8 cellular contexts compared by ENCODE assay signal in genomic region chr17:82205720-82206508, GRCh38. TPM values are rescaled to one million over a fixed set of nuclear protein-coding genes. Genes with fewer than 3 reads are reported as not detected.
DNase-seq lines count a peak whose midpoint lies in the region; ATAC-seq and TF ChIP-seq lines count a peak whose summit lies in the region.

No MANE protein-coding gene starts in this region.

- TF ChIP-seq POLR2A in GM19099 (IDR thresholded peaks at IDR 0.05; ENCODE audit: extremely low read depth, insufficient read length, low read depth), result peak; percentile 89
- peak; percentile 80 to 82 for TF ChIP-seq POLR2A in Peyer's patch (IDR thresholded peaks at IDR 0.05)
- peak in 2 of 4 donors; percentile 49 to 67 for TF ChIP-seq POLR2A in esophagus squamous epithelium (IDR thresholded peaks at IDR 0.05)

- TF ChIP-seq CTCF in AG04449 (IDR thresholded peaks at IDR 0.05; ENCODE audit: insufficient read depth, low read length, missing control alignments) (peak; percentile 79), Peyer's patch (IDR thresholded peaks at IDR 0.05) (peak; percentile 88 to 96 (median 96)), esophagus squamous epithelium (IDR thresholded peaks at IDR 0.05) (peak; percentile 64 to 97 (median 94))

- CTCF ChIA-PET in AG04449 (lab: Yijun Ruan, JAX), result interaction anchor here (0.7 to 5.2 kb wide), 20 partner anchors 9 to 168 kb away, joined by 3 to 95 read pairs (median 6); partner anchors contain the start of genes DCXR and SLC16A3
- CTCF ChIA-PET in naive thymus-derived CD4-positive, alpha-beta T cell (lab: Charles Lee), result interaction anchor here (0.6 to 1.8 kb wide), 12 partner anchors 8 to 168 kb away, joined by 3 to 11 read pairs (median 3); partner anchors contain the start of gene DCXR

- H3K9ac ChIP-seq in stomach smooth muscle (ENCODE audit: low read length in 2 of 2), result peak overlapping the region in 1 of 2 donors; percentile 58

- peak; percentile 88 for ATAC-seq in naive thymus-derived CD4-positive, alpha-beta T cell

- peak; percentile 50 for DNase-seq in AG04449 (ENCODE audit: low read depth, low spot score)
- DNase-seq in Kasumi-1 (lab: John Stamatoyannopoulos, UW), result peak; percentile 92 to 96
- peak; percentile 88 to 95 (median 89) for DNase-seq in Peyer's patch
- DNase-seq in activated T-helper 1 cell treated with Interleukin-2 at 50 U/mL for 16 hours (ENCODE audit: low read depth), result peak; percentile 62
- peak; percentile 69 for DNase-seq in esophagus squamous epithelium (lab: John Stamatoyannopoulos, UW)
- peak; percentile 67 to 87 (median 82) for DNase-seq in naive thymus-derived CD4-positive, alpha-beta T cell

- H3K27ac ChIP-seq in Peyer's patch, result peak overlapping the region; percentile 78 to 81 (median 80)
- H3K27ac ChIP-seq in esophagus squamous epithelium, result peak overlapping the region; percentile 76 to 91 (median 87)
- peak overlapping the region; percentile 64 for H3K27ac ChIP-seq in naive thymus-derived CD4-positive, alpha-beta T cell (ENCODE audit: low read depth, low read length)
- H3K27ac ChIP-seq in stomach smooth muscle (ENCODE audit: low read length), result no peak overlapping the region

- POLR2A ChIA-PET in AG04449 (lab: Yijun Ruan, JAX), result interaction anchor here (0.6 to 2.3 kb wide), 6 partner anchors 15 to 41 kb away, joined by 3 to 20 read pairs (median 4); partner anchors contain the start of gene SLC16A3
- POLR2A ChIA-PET in naive thymus-derived CD4-positive, alpha-beta T cell (lab: Charles Lee), result interaction anchor here (0.8 to 1.9 kb wide), 16 partner anchors 9 to 238 kb away, joined by 3 to 24 read pairs (median 5); partner anchors contain the start of genes CD7, CSNK1D, DCXR and SLC16A3

- peaks cover 24 to 61% (median 43%) of the 10 kb centered on the region in 7 donors for H3K4me1 Mint-ChIP-seq in naive thymus-derived CD4-positive, alpha-beta T cell

- no peak overlapping the region for H3K4me3 ChIP-seq in AG04449 (ENCODE audit: low read depth, low read length)
- H3K4me3 ChIP-seq in Peyer's patch, result no peak overlapping the region
- peak overlapping the region in 2 of 4 donors; percentile 25 to 46 for H3K4me3 ChIP-seq in esophagus squamous epithelium
- H3K4me3 ChIP-seq in naive thymus-derived CD4-positive, alpha-beta T cell (ENCODE audit: low read length), result no peak overlapping the region
- H3K4me3 ChIP-seq in stomach smooth muscle (ENCODE audit: low read length in 2 of 2), result peak overlapping the region; percentile 23 to 58

- WGBS in esophagus squamous epithelium, 2 donors, result 5 to 31% methylated on average over 8 to 11 of the region's 21 CpGs

- H3K9me3 ChIP-seq in Peyer's patch (no peaks in the 10 kb centered on the region), esophagus squamous epithelium (no peaks in the 10 kb centered on the region), stomach smooth muscle (ENCODE audit: control insufficient read depth in 2 of 2, low read length in 2 of 2) (no peaks in the 10 kb centered on the region)
- no peaks in the 10 kb centered on the region for H3K9me3 ChIP-seq in naive thymus-derived CD4-positive, alpha-beta T cell (ENCODE audit: control insufficient read depth in 2 of 3, low read length in 3 of 3)

- H3K4me3 Mint-ChIP-seq in naive thymus-derived CD4-positive, alpha-beta T cell, result peak overlapping the region in 9 of 10 donors; percentile 45 to 71 (median 58)

- H3K27me3 ChIP-seq in Peyer's patch, result no peaks in the 10 kb centered on the region
- H3K27me3 ChIP-seq in esophagus squamous epithelium, result no peaks in the 10 kb centered on the region
- no peaks in the 10 kb centered on the region for H3K27me3 ChIP-seq in naive thymus-derived CD4-positive, alpha-beta T cell (ENCODE audit: control insufficient read depth in 2 of 2, insufficient read depth in 2 of 2, low read length in 2 of 2)
- H3K27me3 ChIP-seq in stomach smooth muscle (ENCODE audit: control insufficient read depth in 1 of 2, insufficient read depth in 2 of 2, low read length in 2 of 2), result no peaks in the 10 kb centered on the region

- H3K27ac Mint-ChIP-seq in naive thymus-derived CD4-positive, alpha-beta T cell, result peak overlapping the region; percentile 87 to 98 (median 95)

- peaks cover 0 to 19% (median 5%) of the 10 kb centered on the region in 4 donors for H3K4me1 ChIP-seq in Peyer's patch
- H3K4me1 ChIP-seq in esophagus squamous epithelium, result peaks cover 10 to 25% (median 17%) of the 10 kb centered on the region in 3 donors
- peaks cover 14 to 22% of the 10 kb centered on the region in 2 donors for H3K4me1 ChIP-seq in naive thymus-derived CD4-positive, alpha-beta T cell (ENCODE audit: control insufficient read depth in 2 of 2, insufficient read depth in 2 of 2, low read length in 2 of 2)
- peaks cover 9% of the 10 kb centered on the region for H3K4me1 ChIP-seq in stomach smooth muscle (ENCODE audit: control insufficient read depth, insufficient read depth, low read length)

- peaks cover 0 to 5% (median 0%) of the 10 kb centered on the region in 5 donors for H3K36me3 Mint-ChIP-seq in naive thymus-derived CD4-positive, alpha-beta T cell

- H3K9me3 Mint-ChIP-seq in naive thymus-derived CD4-positive, alpha-beta T cell, result peaks cover 0 to 1% (median 0%) of the 10 kb centered on the region in 11 donors

- no peaks in the 10 kb centered on the region for H3K36me3 ChIP-seq in Peyer's patch
- no peaks in the 10 kb centered on the region for H3K36me3 ChIP-seq in esophagus squamous epithelium
- H3K36me3 ChIP-seq in naive thymus-derived CD4-positive, alpha-beta T cell (ENCODE audit: control insufficient read depth in 2 of 3, insufficient read depth in 3 of 3, low read length in 3 of 3), result no peaks in the 10 kb centered on the region
- H3K36me3 ChIP-seq in stomach smooth muscle (ENCODE audit: control insufficient read depth in 2 of 2, insufficient read depth in 2 of 2, low read length in 2 of 2), result peaks cover 0 to under 1% of the 10 kb centered on the region in 2 donors

- intact Hi-C loops in esophagus squamous epithelium (cut with DNase I), result no loop called here
- intact Hi-C loops in naive thymus-derived CD4-positive, alpha-beta T cell (cut with micrococcal nuclease), result loop anchor here (1.0 to 5.0 kb wide), 6 partner anchors 22 to 208 kb away; partner anchors contain the start of genes CSNK1D (in 1 of the 2) and DCXR (in 1 of the 2)

- no peaks in the 10 kb centered on the region for H3K27me3 Mint-ChIP-seq in naive thymus-derived CD4-positive, alpha-beta T cell

RNA-seq across cellular contexts. Expression of gene CCDC57, which starts 6.7 kb away (rescaled TPM):
- total RNA-seq in Peyer's patch (100 to 1,000 TPM in 2 of 4 donors, 10 to 100 TPM in 2; 28.2 to 144 (median 79.8) TPM), esophagus squamous epithelium (10 to 100 TPM in 2 of 4 donors, 1 to 10 TPM in 2; 7.9 to 22.1 (median 9.8) TPM)
- total RNA-seq in naive thymus-derived CD4-positive, alpha-beta T cell, result 100 to 1,000 TPM in 2 of 5 experiments, 10 to 100 TPM in 3; 75.7 to 127 (median 95.0) TPM
- 10 to 100 TPM; 32.1 to 36.8 TPM for polyA plus RNA-seq in naive thymus-derived CD4-positive, alpha-beta T cell

RNA-seq across cellular contexts. Expression of gene SLC16A3, which starts 22.9 kb away (rescaled TPM):
- total RNA-seq in Peyer's patch (10 to 100 TPM; 18.9 to 55.0 (median 35.3) TPM), esophagus squamous epithelium (10 to 100 TPM; 18.8 to 32.9 (median 21.7) TPM)
- 100 to 1,000 TPM in 2 of 5 experiments, 10 to 100 TPM in 3; 14.6 to 264 (median 67.0) TPM for total RNA-seq in naive thymus-derived CD4-positive, alpha-beta T cell
- polyA plus RNA-seq in naive thymus-derived CD4-positive, alpha-beta T cell, result 1 to 10 TPM; 1.4 to 1.9 TPM

Comparison
In these comparisons a context has a peak if more than half of its experiments do, and no peak if none do; other contexts are left out.
1. H3K4me3 ChIP-seq: peak in stomach smooth muscle (2 of 2); none in AG04449 (single experiment), Peyer's patch (0 of 4) and naive thymus-derived CD4-positive, alpha-beta T cell (single experiment).
2. Peak in every context shown above with its lines, with median percentiles within 50 percentile points of each other: DNase-seq and CTCF ChIP-seq.